In the genomic region with DNA sequence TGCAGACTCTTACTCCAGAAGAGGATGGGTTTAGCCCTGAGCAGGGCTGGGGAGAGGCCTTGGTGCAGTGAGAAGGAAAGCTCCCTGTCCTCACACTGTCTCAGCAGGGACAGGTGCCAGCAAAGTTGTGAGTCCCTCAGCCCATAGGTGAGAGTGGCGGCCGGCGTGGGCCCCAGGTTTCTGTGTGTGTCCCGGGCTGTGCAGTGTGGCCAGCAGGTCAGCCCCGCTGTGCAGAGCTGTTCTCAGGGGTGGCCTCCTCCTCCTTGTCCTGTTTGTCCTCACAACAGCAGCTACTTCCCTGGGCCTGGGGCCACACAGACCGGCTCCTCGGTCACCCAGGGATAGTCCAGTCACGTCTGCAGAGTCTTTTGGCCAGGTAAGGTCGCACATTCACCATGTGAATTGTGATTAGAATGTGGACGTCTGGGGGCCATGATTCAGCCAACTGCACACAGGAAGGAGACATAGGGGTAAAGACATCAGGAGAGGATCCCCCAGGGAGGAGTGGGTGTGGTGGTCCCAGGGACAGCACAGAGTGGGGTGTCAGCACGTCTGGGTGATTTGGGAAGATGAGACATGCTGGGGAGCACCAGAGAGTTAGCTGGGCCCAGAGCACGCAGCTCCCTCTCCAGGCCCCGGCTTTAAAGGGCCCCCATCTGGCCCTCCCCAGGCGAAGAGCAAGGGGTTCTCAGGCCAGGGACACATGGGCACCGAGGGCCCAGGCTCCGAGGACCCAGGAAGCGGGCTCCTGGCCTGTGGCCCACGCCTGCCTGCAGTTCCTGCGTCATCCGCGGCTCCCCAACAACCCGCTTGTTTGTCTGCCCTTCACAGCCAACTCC, we compare ENCODE assay signal across 15 cellular contexts.
DNase-seq lines count a peak whose midpoint lies in the region; ATAC-seq and TF ChIP-seq lines count a peak whose summit lies in the region.
"Had no signal": no experiment of that assay in that cellular context is flagged by ENCODE, and none has a peak within 500 bp of the region (broad histone marks: within the 10 kb centered on the region; RNA-seq: fewer than 3 reads in every experiment).

No MANE protein-coding gene starts in this region.

- H3K9me3 ChIP-seq in RWPE2 (ENCODE audit: severe bottlenecking) (no peaks in the 10 kb centered on the region), right lobe of liver (no peaks in the 10 kb centered on the region), spleen (no peaks in the 10 kb centered on the region)
- H3K9me3 ChIP-seq: SJCRH30 had no signal

- H3K27ac ChIP-seq in RWPE2 (ENCODE audit: poor library complexity, severe bottlenecking): no peak overlapping the region
- no peak overlapping the region for H3K27ac ChIP-seq in right lobe of liver
- H3K27ac ChIP-seq in spleen: no peak overlapping the region
- H3K27ac ChIP-seq: SJCRH30 had no signal

- peaks cover 13% of the 10 kb centered on the region for H3K4me1 ChIP-seq in RWPE2 (ENCODE audit: insufficient read depth, poor library complexity, severe bottlenecking)
- no peaks in the 10 kb centered on the region for H3K4me1 ChIP-seq in right lobe of liver
- peaks cover 0 to 27% (median 20%) of the 10 kb centered on the region in 6 donors for H3K4me1 ChIP-seq in spleen

- TF ChIP-seq POLR2A in right lobe of liver (IDR thresholded peaks at IDR 0.05): no peak
- no peak for TF ChIP-seq POLR2A in spleen (IDR thresholded peaks at IDR 0.05)

- 75% methylated on average over 8 of the region's 22 CpGs for WGBS in right lobe of liver (ENCODE audit: insufficient coverage, low coverage, low lambda C conversion rate, missing lambda C conversion rate)
- WGBS in spleen, 5 donors: 71 to 90% (median 81%) methylated on average over 15 to 22 of the region's 22 CpGs

- H3K4me3 ChIP-seq in RWPE2 (ENCODE audit: severe bottlenecking): no peak overlapping the region
- no peak overlapping the region for H3K4me3 ChIP-seq in right lobe of liver
- no peak overlapping the region for H3K4me3 ChIP-seq in spleen
- H3K4me3 ChIP-seq: SJCRH30 had no signal

- ATAC-seq in RWPE2 (ENCODE audit: low read depth) (no peak), right lobe of liver (no peak), HG03097 (IDR thresholded peaks at IDR 0.05; ENCODE audit: low FRiP score, unreplicated experiment) (no peak)
- ATAC-seq: activated T-cell treated with anti-CD3 and anti-CD28 coated beads, Interleukin-2, amount 50 U/mL, for 72 hours had no signal

- peak; percentile 50 for DNase-seq in activated effector memory CD4-positive, alpha-beta T cell treated with anti-CD3 and anti-CD28 coated beads, Interleukin-2, amount 50 U/mL, for 16 hours
- no peak for DNase-seq in activated effector memory CD4-positive, alpha-beta T cell treated with Interleukin-2 at 50 U/mL for 16 hours
- DNase-seq in RWPE2 (ENCODE audit: low spot score): peak; percentile 40
- DNase-seq in right lobe of liver: peak in 2 of 3 donors; percentile 38 to 46
- DNase-seq in spleen: peak; percentile 66
- DNase-seq in A172 (ENCODE audit: low spot score): no peak
- DNase-seq in D341Med (ENCODE audit: low spot score): no peak
- DNase-seq: ACHN; activated CD4-positive, alpha-beta T cell treated with anti-CD3 and anti-CD28 coated beads, Interleukin-2, amount 10 ng/mL, durations not matched to agents 7 days and 5 days; activated T-cell treated with anti-CD3 and anti-CD28 coated beads, Interleukin-2, amount 50 U/mL, for 72 hours; cerebellar nuclear complex; EL; NCI-H146; SJCRH30 had no signal

- no peaks in the 10 kb centered on the region for H3K36me3 ChIP-seq in RWPE2 (ENCODE audit: low read depth)
- no peaks in the 10 kb centered on the region for H3K36me3 ChIP-seq in right lobe of liver
- H3K36me3 ChIP-seq in spleen: no peaks in the 10 kb centered on the region
- H3K36me3 ChIP-seq: SJCRH30 had no signal

- no peaks in the 10 kb centered on the region for H3K27me3 ChIP-seq in RWPE2 (ENCODE audit: insufficient read depth, poor library complexity, severe bottlenecking)
- no peaks in the 10 kb centered on the region for H3K27me3 ChIP-seq in right lobe of liver
- H3K27me3 ChIP-seq in spleen (replicated peaks in 1 of 7): no peaks in the 10 kb centered on the region
- H3K27me3 ChIP-seq: SJCRH30 had no signal

- no peak for TF ChIP-seq CTCF in RWPE2 (IDR thresholded peaks at IDR 0.05; ENCODE audit: poor library complexity, severe bottlenecking)
- TF ChIP-seq CTCF in right lobe of liver (IDR thresholded peaks at IDR 0.05): no peak
- TF ChIP-seq CTCF in spleen (IDR thresholded peaks at IDR 0.05 in 8 of 11, conservative IDR thresholded peaks at IDR 0.05 in 3 of 11): no peak

- intact Hi-C loops in right lobe of liver (cut with DNase I) (no loop called here), spleen (cut with DNase I; ENCODE audit: low total_unique reads) (no loop called here)

Comparison
In these comparisons a context has a peak if more than half of its experiments do, and no peak if none do; other contexts are left out.
1. DNase-seq: peak in activated effector memory CD4-positive, alpha-beta T cell treated with anti-CD3 and anti-CD28 coated beads, Interleukin-2, amount 50 U/mL, for 16 hours (single experiment), RWPE2 (single experiment), right lobe of liver (2 of 3) and spleen (single experiment); none in activated effector memory CD4-positive, alpha-beta T cell treated with Interleukin-2 at 50 U/mL for 16 hours (single experiment), A172 (single experiment) and D341Med (single experiment).